ENCODE assay signal across 8 cellular contexts in genomic region chr3:190384241-190384863, GRCh38. TPM values are rescaled to one million over a fixed set of nuclear protein-coding genes. Genes with fewer than 3 reads are reported as not detected.
DNase-seq lines count a peak whose midpoint lies in the region; ATAC-seq, FAIRE-seq and TF ChIP-seq lines count a peak whose summit lies in the region.

No MANE protein-coding gene starts in this region.

- no peaks in the 10 kb centered on the region for H4K20me1 ChIP-seq in astrocyte (ENCODE audit: insufficient read depth, low read length)

- H3K4me1 ChIP-seq in astrocyte (ENCODE audit: insufficient read depth, low read length), result peaks cover 40% of the 10 kb centered on the region

- no peak overlapping the region for H3K4me3 Mint-ChIP-seq in astrocyte (ENCODE audit: unreplicated experiment)
- no peak overlapping the region for H3K4me3 Mint-ChIP-seq in activated CD8-positive, alpha-beta memory T cell treated with anti-CD3 and anti-CD28 coated beads, Interleukin-2, amount 10 ng/mL, durations not matched to agents 7 days and 5 days

- H3K4me2 ChIP-seq in astrocyte (ENCODE audit: low read length), result no peak overlapping the region

- DNase-seq in AML-193 (lab: John Stamatoyannopoulos, UW) (peak; percentile 81 to 89), GM18507 (ENCODE audit: extremely low spot score, insufficient read length, low read depth) (peak; percentile 3), NCI-H460 (ENCODE audit: extremely low read depth, low read depth) (peak; percentile 84), astrocyte (ENCODE audit: low read depth) (peak; percentile 46), left lobe of liver (ENCODE audit: low spot score) (peak; percentile 77), activated gamma-delta T cell treated with Interleukin-2 at 50 U/mL for 16 hours (no peak)
- DNase-seq in activated CD8-positive, alpha-beta memory T cell treated with anti-CD3 and anti-CD28 coated beads, Interleukin-2, amount 10 ng/mL, durations not matched to agents 7 days and 5 days, result no peak

- H3K27ac ChIP-seq in astrocyte (ENCODE audit: low read depth, low read length), result peak overlapping the region; percentile 13

- H3K4me3 ChIP-seq in astrocyte (ENCODE audit: insufficient read depth, low read depth, low read length), result no peak overlapping the region

- no peaks in the 10 kb centered on the region for H3K9me3 ChIP-seq in astrocyte (ENCODE audit: insufficient read depth, low read depth, low read length)

- H3K4me1 Mint-ChIP-seq in astrocyte (ENCODE audit: low read depth, unreplicated experiment), result peaks cover 31% of the 10 kb centered on the region
- H3K4me1 Mint-ChIP-seq in activated CD8-positive, alpha-beta memory T cell treated with anti-CD3 and anti-CD28 coated beads, Interleukin-2, amount 10 ng/mL, durations not matched to agents 7 days and 5 days, result no peaks in the 10 kb centered on the region

- H3K9me3 Mint-ChIP-seq in astrocyte (ENCODE audit: unreplicated experiment), result no peaks in the 10 kb centered on the region
- H3K9me3 Mint-ChIP-seq in activated CD8-positive, alpha-beta memory T cell treated with anti-CD3 and anti-CD28 coated beads, Interleukin-2, amount 10 ng/mL, durations not matched to agents 7 days and 5 days (ENCODE audit: low read depth), result no peaks in the 10 kb centered on the region

- no peaks in the 10 kb centered on the region for H3K36me3 Mint-ChIP-seq in astrocyte (ENCODE audit: low read depth, unreplicated experiment)
- no peaks in the 10 kb centered on the region for H3K36me3 Mint-ChIP-seq in activated CD8-positive, alpha-beta memory T cell treated with anti-CD3 and anti-CD28 coated beads, Interleukin-2, amount 10 ng/mL, durations not matched to agents 7 days and 5 days

- CTCF ChIA-PET in activated CD8-positive, alpha-beta memory T cell treated with anti-CD3 and anti-CD28 coated beads, Interleukin-2, amount 10 ng/mL, durations not matched to agents 7 days and 5 days (lab: Charles Lee), result no interaction called here

- H3K36me3 ChIP-seq in astrocyte (ENCODE audit: insufficient read depth, low read length), result no peaks in the 10 kb centered on the region

- no peaks in the 10 kb centered on the region for H3K27me3 Mint-ChIP-seq in astrocyte (ENCODE audit: low read depth, unreplicated experiment)
- H3K27me3 Mint-ChIP-seq in activated CD8-positive, alpha-beta memory T cell treated with anti-CD3 and anti-CD28 coated beads, Interleukin-2, amount 10 ng/mL, durations not matched to agents 7 days and 5 days, result no peaks in the 10 kb centered on the region

- H3K27ac Mint-ChIP-seq in astrocyte (ENCODE audit: unreplicated experiment), result no peak overlapping the region
- H3K27ac Mint-ChIP-seq in activated CD8-positive, alpha-beta memory T cell treated with anti-CD3 and anti-CD28 coated beads, Interleukin-2, amount 10 ng/mL, durations not matched to agents 7 days and 5 days, result no peak overlapping the region

- FAIRE-seq in GM18507 (lab: Jason Lieb, UNC), result peak; percentile 77
- FAIRE-seq in astrocyte (lab: Jason Lieb, UNC), result no peak

- no peak overlapping the region for H3K9ac ChIP-seq in astrocyte (ENCODE audit: low read length)

- peak; percentile 37 for TF ChIP-seq CTCF in astrocyte (IDR thresholded peaks at IDR 0.05; ENCODE audit: insufficient read depth, low read depth, low read length)

- H3K27me3 ChIP-seq in astrocyte (ENCODE audit: insufficient read depth, low read length), result no peaks in the 10 kb centered on the region

- H2AFZ ChIP-seq in astrocyte (ENCODE audit: low read depth, low read length), result no peak overlapping the region

- ATAC-seq in HG02970 (IDR thresholded peaks at IDR 0.05; ENCODE audit: low FRiP score, unreplicated experiment) (peak; percentile 64), left lobe of liver (peak; percentile 100)
- ATAC-seq in activated CD8-positive, alpha-beta memory T cell treated with anti-CD3 and anti-CD28 coated beads, Interleukin-2, amount 10 ng/mL, durations not matched to agents 7 days and 5 days, result no peak

- H3K79me2 ChIP-seq in astrocyte (ENCODE audit: insufficient read depth, low read length), result no peaks in the 10 kb centered on the region

RNA-seq across cellular contexts. Expression of gene CLDN16, which starts 3.6 kb away (rescaled TPM):
- total RNA-seq in NCI-H460 (2014; rRNA removed; shearing (Covaris generic)), result 0.78 and 0.87 TPM in 2 replicates
- 2.1 and 2.9 TPM in 2 replicates for polyA plus RNA-seq in NCI-H460 (2014; cell fraction: nucleus; rRNA removed)
- total RNA-seq in astrocyte (0.24 and 0.50 TPM in 2 replicates), left lobe of liver (1.2 TPM)
- total RNA-seq in activated CD8-positive, alpha-beta memory T cell treated with anti-CD3 and anti-CD28 coated beads, Interleukin-2, amount 10 ng/mL, durations not matched to agents 7 days and 5 days, result not detected

Comparison
In these comparisons a context has a peak if more than half of its experiments do, and no peak if none do; other contexts are left out.
1. DNase-seq: peak in AML-193 (2 of 2), GM18507 (single experiment), NCI-H460 (single experiment), astrocyte (single experiment) and left lobe of liver (single experiment); none in activated CD8-positive, alpha-beta memory T cell treated with anti-CD3 and anti-CD28 coated beads, Interleukin-2, amount 10 ng/mL, durations not matched to agents 7 days and 5 days (single experiment) and activated gamma-delta T cell treated with Interleukin-2 at 50 U/mL for 16 hours (single experiment).